8 cellular contexts compared by ENCODE assay signal in genomic region chr3:13416002-13416793, GRCh38. TPM values are rescaled to one million over a fixed set of nuclear protein-coding genes. Genes with fewer than 3 reads are reported as not detected.
DNase-seq lines count a peak whose midpoint lies in the region; ATAC-seq and TF ChIP-seq lines count a peak whose summit lies in the region.

No MANE protein-coding gene starts in this region.

- BruUV-seq in MCF 10A (replicated peaks; lab: Mats Ljungman, UMichigan): no TSS peak

- intact Hi-C loops in sciatic nerve (cut with DNase I) (no loop called here), MCF 10A (cut with micrococcal nuclease) (no loop called here)

- no peaks in the 10 kb centered on the region for H3K4me1 ChIP-seq in BE2C
- peaks cover 5% of the 10 kb centered on the region for H3K4me1 ChIP-seq in iPS-15b (ENCODE audit: control insufficient read depth, insufficient read depth, low read length)

- no peaks in the 10 kb centered on the region for H3K27me3 Mint-ChIP-seq in MCF 10A (ENCODE audit: insufficient read depth, unreplicated experiment)

- H3K4me3 Mint-ChIP-seq in MCF 10A (ENCODE audit: unreplicated experiment): no peak overlapping the region

- DNase-seq in BE2C (no peak), WERI-Rb-1 (no peak), caudate nucleus (lab: John Stamatoyannopoulos, UW) (no peak), sciatic nerve (ENCODE audit: low spot score) (no peak), MCF 10A (ENCODE audit: unreplicated experiment) (no peak)

- H3K36me3 Mint-ChIP-seq in MCF 10A (ENCODE audit: insufficient read depth, unreplicated experiment): no peaks in the 10 kb centered on the region

- peak overlapping the region; percentile 54 for H3K9ac ChIP-seq in iPS-15b (ENCODE audit: low read depth, low read length)

- H3K27ac Mint-ChIP-seq in MCF 10A (ENCODE audit: low read depth, unreplicated experiment): no peak overlapping the region

- H3K36me3 ChIP-seq in BE2C (no peaks in the 10 kb centered on the region), WERI-Rb-1 (peaks cover 26% of the 10 kb centered on the region), iPS-15b (ENCODE audit: control insufficient read depth, insufficient read depth, low read length) (no peaks in the 10 kb centered on the region)

- POLR2A ChIA-PET in MCF 10A (lab: Yijun Ruan, JAX): interaction anchor here (0.5 to 0.9 kb wide), 3 partner anchors 10 to 252 kb away, joined by 3 to 4 read pairs (median 3); no protein-coding TSS in a partner anchor

- no peak overlapping the region for H3K4me3 ChIP-seq in BE2C (ENCODE audit: low read depth, low read length)
- no peak overlapping the region for H3K4me3 ChIP-seq in GM12875 (ENCODE audit: low read depth, low read length)
- H3K4me3 ChIP-seq in WERI-Rb-1 (ENCODE audit: low read depth, low read length): no peak overlapping the region
- no peak overlapping the region for H3K4me3 ChIP-seq in iPS-15b (ENCODE audit: low read depth, low read length)

- CTCF ChIA-PET in MCF 10A (lab: Yijun Ruan, JAX): interaction anchor here (0.6 to 1.6 kb wide), 4 partner anchors 37 to 462 kb away, joined by 3 to 4 read pairs (median 4); no protein-coding TSS in a partner anchor

- TF ChIP-seq CTCF in BE2C (IDR thresholded peaks at IDR 0.05; ENCODE audit: low read depth, low read length) (peak; percentile 27), GM12875 (IDR thresholded peaks at IDR 0.05; ENCODE audit: borderline replicate concordance, insufficient read depth, low read depth, low read length) (peak; percentile 65), WERI-Rb-1 (IDR thresholded peaks at IDR 0.05; ENCODE audit: low read depth, low read length) (peak; percentile 50), MCF 10A (IDR thresholded peaks at IDR 0.05; ENCODE audit: unreplicated experiment) (no peak)

- ATAC-seq in HG03045 (IDR thresholded peaks at IDR 0.05; ENCODE audit: unreplicated experiment) (no peak), sciatic nerve (no peak)

- H3K9me3 Mint-ChIP-seq in MCF 10A (ENCODE audit: unreplicated experiment): no peaks in the 10 kb centered on the region

- H3K9me3 ChIP-seq in BE2C: no peaks in the 10 kb centered on the region
- no peaks in the 10 kb centered on the region for H3K9me3 ChIP-seq in WERI-Rb-1 (ENCODE audit: severe bottlenecking)
- H3K9me3 ChIP-seq in iPS-15b (ENCODE audit: control insufficient read depth, insufficient read depth, low read length): no peaks in the 10 kb centered on the region

- peaks cover 17% of the 10 kb centered on the region for H3K4me1 Mint-ChIP-seq in MCF 10A (ENCODE audit: insufficient read depth, unreplicated experiment)

- H3K27me3 ChIP-seq in BE2C (no peaks in the 10 kb centered on the region), WERI-Rb-1 (ENCODE audit: insufficient read depth, low read depth, severe bottlenecking) (no peaks in the 10 kb centered on the region), iPS-15b (ENCODE audit: control insufficient read depth, insufficient read depth, low read length) (peaks cover 3% of the 10 kb centered on the region)

- H3K27ac ChIP-seq in WERI-Rb-1 (no peak overlapping the region), caudate nucleus (ENCODE audit: low read depth, low read length) (no peak overlapping the region)

RNA-seq across cellular contexts. Expression of gene NUP210, which starts 3.9 kb away (rescaled TPM):
- 24.3 TPM for polyA plus RNA-seq in BE2C (2012; ENCODE audit: insufficient read depth, insufficient read length, low read depth)
- total RNA-seq in sciatic nerve (5.5 TPM), MCF 10A (2022) (6.9 and 8.4 TPM in 2 replicates)
